Comparison of ENCODE assay signal across 11 cellular contexts in the genomic region with DNA sequence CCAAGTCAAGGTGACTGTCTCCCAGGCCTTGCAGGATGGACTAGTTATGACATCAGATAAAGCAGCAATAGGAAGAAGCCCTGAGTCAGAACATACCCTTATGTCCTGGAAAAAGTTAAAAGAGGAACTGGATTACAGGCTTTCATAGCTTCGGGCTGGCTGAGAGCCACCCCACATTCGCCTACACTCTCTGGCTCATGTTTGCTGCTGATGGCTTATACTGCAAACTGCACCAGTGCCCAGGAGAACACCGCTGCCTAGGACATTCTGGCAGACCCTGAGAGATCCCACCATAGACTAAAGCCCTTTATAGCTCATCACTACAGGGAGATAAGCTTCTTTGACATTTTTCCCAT. TPM values are rescaled to one million over a fixed set of nuclear protein-coding genes. Genes with fewer than 3 reads are reported as not detected.
DNase-seq lines count a peak whose midpoint lies in the region; ATAC-seq and TF ChIP-seq lines count a peak whose summit lies in the region.
"Had no signal": no experiment of that assay in that cellular context is flagged by ENCODE, and none has a peak within 500 bp of the region (broad histone marks: within the 10 kb centered on the region; RNA-seq: fewer than 3 reads in every experiment).

No MANE protein-coding gene starts in this region.

- peaks cover 48% of the 10 kb centered on the region for H3K4me1 ChIP-seq in RWPE2 (ENCODE audit: insufficient read depth, poor library complexity, severe bottlenecking)

- no peak overlapping the region for H3K4me3 ChIP-seq in RWPE2 (ENCODE audit: severe bottlenecking)
- H3K4me3 ChIP-seq in fibroblast of the aortic adventitia (ENCODE audit: low read depth, low read length) = no peak overlapping the region

- intact Hi-C loops in sciatic nerve (cut with DNase I) = no loop called here

- no peaks in the 10 kb centered on the region for H3K27me3 ChIP-seq in RWPE2 (ENCODE audit: insufficient read depth, poor library complexity, severe bottlenecking)

- ATAC-seq in RWPE2 (ENCODE audit: low read depth) = peak; percentile 33
- peak; percentile 79 for ATAC-seq in sciatic nerve

- H3K27ac ChIP-seq in RWPE2 (ENCODE audit: poor library complexity, severe bottlenecking) = peak overlapping the region; percentile 98

- in situ Hi-C loops in GM13976 (cut with MboI; ENCODE audit: low sequenced_read_pairs, unreplicated experiment) = no loop called here

- no peaks in the 10 kb centered on the region for H3K9me3 ChIP-seq in RWPE2 (ENCODE audit: severe bottlenecking)

- no peak for TF ChIP-seq CTCF in RWPE2 (IDR thresholded peaks at IDR 0.05; ENCODE audit: poor library complexity, severe bottlenecking)
- TF ChIP-seq CTCF in fibroblast of the aortic adventitia (IDR thresholded peaks at IDR 0.05; ENCODE audit: insufficient read depth, low read length) = no peak
- TF ChIP-seq CTCF in GM13976 (IDR thresholded peaks at IDR 0.05; ENCODE audit: borderline replicate concordance, control extremely low read depth, extremely low read depth, insufficient read depth, missing control alignments) = no peak

- H3K36me3 ChIP-seq in RWPE2 (ENCODE audit: low read depth) = no peaks in the 10 kb centered on the region

- DNase-seq in EL = peak; percentile 86
- DNase-seq in RWPE2 (ENCODE audit: low spot score) = no peak
- peak; percentile 85 for DNase-seq in fibroblast of the aortic adventitia (ENCODE audit: low read depth)
- no peak for DNase-seq in sciatic nerve (ENCODE audit: low spot score)
- DNase-seq in foreskin melanocyte = no peak
- no peak for DNase-seq in activated CD4-positive, alpha-beta T cell treated with anti-CD3 and anti-CD28 coated beads for 48 hours
- DNase-seq in GM13976 (ENCODE audit: low spot score) = no peak
- no peak for DNase-seq in HUDEP-2 (lab: John Stamatoyannopoulos, UW; ENCODE audit: unreplicated experiment in 76 of 76)
- DNase-seq: DMS79 treated with DMSO at 0.1 percent for 48 hours; NCI-H187; stimulated activated CD4-positive, alpha-beta T cell treated with anti-CD3 and anti-CD28 coated beads, Interleukin-4, amount 100 ng/mL, for 4 hours had no signal

RNA-seq across cellular contexts. Expression of a gene that starts 20.3 kb away (rescaled TPM):
- total RNA-seq in fibroblast of the aortic adventitia (ENCODE audit: low replicate concordance) (39.1 and 112 TPM in 2 replicates), sciatic nerve (21.0 TPM)

Comparison
In these comparisons a context has a peak if more than half of its experiments do, and no peak if none do; other contexts are left out.
1. DNase-seq: peak in EL (single experiment) and fibroblast of the aortic adventitia (single experiment); none in RWPE2 (single experiment), sciatic nerve (single experiment), foreskin melanocyte (single experiment), activated CD4-positive, alpha-beta T cell treated with anti-CD3 and anti-CD28 coated beads for 48 hours (single experiment), GM13976 (single experiment) and HUDEP-2 (0 of 76).